Comparison of ENCODE assay signal across 6 cellular contexts in genomic region chr19:48873476-48874308, GRCh38. TPM values are rescaled to one million over a fixed set of nuclear protein-coding genes. Genes with fewer than 3 reads are reported as not detected.
DNase-seq lines count a peak whose midpoint lies in the region; FAIRE-seq and TF ChIP-seq lines count a peak whose summit lies in the region.

No MANE protein-coding gene starts in this region.

- H3K9me3 ChIP-seq in AG04450 (ENCODE audit: control insufficient read depth, insufficient read depth, low read length) = peaks cover 4% of the 10 kb centered on the region; the same call in 1 of the 2 replicates
- 0 out of 2 replicates have a peak, but pooled peaks cover 2% of the 10 kb centered on the region for H3K9me3 ChIP-seq in SJSA1 (replicated peaks)
- no peaks in the 10 kb centered on the region for H3K9me3 ChIP-seq in cardiac muscle cell (ENCODE audit: low read depth)
- H3K9me3 ChIP-seq in tibial artery = no peaks in the 10 kb centered on the region

- CTCF ChIA-PET in AG04450 (lab: Charles Lee) = interaction anchor here (1.1 to 2.7 kb wide), 4 partner anchors 31 to 120 kb away, joined by 3 to 9 read pairs (median 8); partner anchors contain the start of genes GYS1 and RUVBL2

- no peaks in the 10 kb centered on the region for H3K27me3 ChIP-seq in AG04450 (ENCODE audit: control insufficient read depth, insufficient read depth, low read length)
- no peaks in the 10 kb centered on the region for H3K27me3 ChIP-seq in SJSA1 (replicated peaks)
- no peaks in the 10 kb centered on the region for H3K27me3 ChIP-seq in cardiac muscle cell
- H3K27me3 ChIP-seq in tibial artery = no peaks in the 10 kb centered on the region

- FAIRE-seq in frontal cortex (lab: Jason Lieb, UNC) = no peak

- peaks cover 35% of the 10 kb centered on the region for H3K4me1 ChIP-seq in SJSA1 (replicated peaks)
- peaks cover 41% of the 10 kb centered on the region for H3K4me1 ChIP-seq in cardiac muscle cell (ENCODE audit: low read depth)
- peaks cover 0 to 55% (median 34%) of the 10 kb centered on the region in 4 donors for H3K4me1 ChIP-seq in tibial artery

- peak overlapping the region; percentile 100 for H3K27ac ChIP-seq in AG04450 (ENCODE audit: low read depth, low read length)
- peak overlapping the region; percentile 100 for H3K27ac ChIP-seq in SJSA1
- H3K27ac ChIP-seq in cardiac muscle cell = peak overlapping the region; percentile 99
- H3K27ac ChIP-seq in tibial artery = peak overlapping the region; percentile 99 to 100

- H3K4me3 ChIP-seq in AG04450 (ENCODE audit: low read depth, low read length) = peak overlapping the region; percentile 99
- peak overlapping the region; percentile 95 for H3K4me3 ChIP-seq in SJSA1
- peak overlapping the region; percentile 68 for H3K4me3 ChIP-seq in cardiac muscle cell
- H3K4me3 ChIP-seq in tibial artery = peak overlapping the region; percentile 95 to 100

- intact Hi-C loops in tibial artery (cut with DNase I; ENCODE audit: low total_unique reads) = loop anchor here (5.0 to 10.0 kb wide), 2 partner anchors 91 to 244 kb away; partner anchors contain the start of genes C19orf73, FTL and PPFIA3

- no peak for DNase-seq in AG04450 (ENCODE audit: low read depth, low spot score)
- no peak for DNase-seq in SJSA1 (ENCODE audit: low read depth in 1 of 2, low spot score in 2 of 2)
- peak in 1 of 2 donors; percentile 56 for DNase-seq in cardiac muscle cell (ENCODE audit: low read depth in 1 of 2, low spot score in 1 of 2)
- DNase-seq in tibial artery = no peak
- no peak for DNase-seq in frontal cortex (ENCODE audit: low spot score in 2 of 2)
- no peak for DNase-seq in DMS79 treated with DMSO at 0.1 percent for 48 hours (lab: John Stamatoyannopoulos, UW)

- POLR2A ChIA-PET in AG04450 (lab: Yijun Ruan, JAX) = interaction anchor here (0.5 to 4.9 kb wide), 8 partner anchors 16 to 118 kb away, joined by 3 to 83 read pairs (median 4); partner anchors contain the start of gene FTL

- TF ChIP-seq CTCF in AG04450 (IDR thresholded peaks at IDR 0.05; ENCODE audit: low read depth, low read length) (no peak), cardiac muscle cell (IDR thresholded peaks at IDR 0.05; ENCODE audit: low read depth, low read length) (no peak), tibial artery (IDR thresholded peaks at IDR 0.05) (no peak)

- H3K36me3 ChIP-seq in SJSA1 (peaks cover 62% of the 10 kb centered on the region), cardiac muscle cell (peaks cover 13% of the 10 kb centered on the region), tibial artery (peaks cover 42 to 48% (median 46%) of the 10 kb centered on the region in 3 donors)

RNA-seq across cellular contexts. Expression of gene PPP1R15A, which starts 1.5 kb away (rescaled TPM):
- 36.5 and 37.2 TPM in 2 replicates for polyA plus RNA-seq in AG04450 (2011; rRNA removed)
- 20.5 and 22.8 TPM in 2 replicates for polyA minus RNA-seq in AG04450 (2011; rRNA and poly(A)+ RNA removed)
- 79.5 and 86.0 TPM in 2 replicates for total RNA-seq in SJSA1 (2014; rRNA removed; shearing (Covaris generic))
- total RNA-seq in cardiac muscle cell = 54.1 and 85.1 TPM in 2 replicates
- 87.6 and 95.7 TPM in 2 replicates for polyA plus RNA-seq in cardiac muscle cell
- total RNA-seq in frontal cortex = 23.6 TPM

RNA-seq across cellular contexts. Expression of gene PLEKHA4, which starts 5.3 kb away (rescaled TPM):
- polyA plus RNA-seq in AG04450 (2011; rRNA removed) (7.1 and 11.9 TPM in 2 replicates), cardiac muscle cell (29.4 and 37.1 TPM in 2 replicates)
- 7.3 and 10.1 TPM in 2 replicates for polyA minus RNA-seq in AG04450 (2011; rRNA and poly(A)+ RNA removed)
- total RNA-seq in SJSA1 (2014; rRNA removed; shearing (Covaris generic)) = 3.5 and 11.8 TPM in 2 replicates
- total RNA-seq in cardiac muscle cell (22.5 and 27.1 TPM in 2 replicates), frontal cortex (1.6 TPM)

RNA-seq across cellular contexts. Expression of gene TULP2, which starts 24.9 kb away (rescaled TPM):
- polyA plus RNA-seq in AG04450 (2011; rRNA removed) (0.20 and 0.25 TPM in 2 replicates), cardiac muscle cell (0.26 and 1.0 TPM in 2 replicates)
- polyA minus RNA-seq in AG04450 (2011; rRNA and poly(A)+ RNA removed) = 0.18 and 0.26 TPM in 2 replicates
- not detected in 2 replicates for total RNA-seq in SJSA1 (2014; rRNA removed; shearing (Covaris generic))
- total RNA-seq in cardiac muscle cell (0.25 and 2.0 TPM in 2 replicates), frontal cortex (under 0.01 TPM)

RNA-seq across cellular contexts. Expression of gene NUCB1, which starts 26.4 kb away (rescaled TPM):
- polyA plus RNA-seq in AG04450 (2011; rRNA removed) (123 and 130 TPM in 2 replicates), cardiac muscle cell (230 and 290 TPM in 2 replicates)
- polyA minus RNA-seq in AG04450 (2011; rRNA and poly(A)+ RNA removed) = 40.7 and 56.0 TPM in 2 replicates
- 200 and 215 TPM in 2 replicates for total RNA-seq in SJSA1 (2014; rRNA removed; shearing (Covaris generic))
- total RNA-seq in cardiac muscle cell (274 and 337 TPM in 2 replicates), frontal cortex (39.5 TPM)

RNA-seq across cellular contexts. Expression of gene HSD17B14, which starts 37.4 kb away (rescaled TPM):
- polyA plus RNA-seq in AG04450 (2011; rRNA removed) (2.3 and 3.6 TPM in 2 replicates), cardiac muscle cell (31.7 and 35.1 TPM in 2 replicates)
- 1.1 and 1.7 TPM in 2 replicates for polyA minus RNA-seq in AG04450 (2011; rRNA and poly(A)+ RNA removed)
- total RNA-seq in SJSA1 (2014; rRNA removed; shearing (Covaris generic)) = not detected in 2 replicates
- total RNA-seq in cardiac muscle cell (27.5 and 43.1 TPM in 2 replicates), frontal cortex (1.2 TPM)
